Comparison of ENCODE assay signal across 1 cellular context in the genomic region with DNA sequence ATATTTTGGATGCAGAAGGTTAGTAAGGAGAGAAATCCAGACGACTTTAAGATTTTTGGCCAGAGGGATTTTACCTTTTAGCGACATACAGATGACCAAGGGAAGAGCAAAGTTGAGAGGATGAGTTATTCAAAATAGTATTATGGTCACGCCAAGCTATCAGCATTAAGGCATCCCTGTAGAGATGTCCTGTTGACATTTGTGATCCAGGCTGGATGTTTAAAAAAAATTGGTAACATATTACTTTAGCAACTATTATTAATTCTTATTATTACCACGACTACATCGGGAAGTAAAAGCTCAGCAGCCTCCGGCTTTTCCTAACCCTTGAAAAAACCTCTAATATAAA.
TF ChIP-seq lines count a peak whose summit lies in the region.

No MANE protein-coding gene starts in this region.

TF ChIP-seq in IMR-90, 13 proteins besides CTCF, POLR2A, EP300 and RAD21 (continued from another document):
- TF ChIP-seq, protein P1, sequence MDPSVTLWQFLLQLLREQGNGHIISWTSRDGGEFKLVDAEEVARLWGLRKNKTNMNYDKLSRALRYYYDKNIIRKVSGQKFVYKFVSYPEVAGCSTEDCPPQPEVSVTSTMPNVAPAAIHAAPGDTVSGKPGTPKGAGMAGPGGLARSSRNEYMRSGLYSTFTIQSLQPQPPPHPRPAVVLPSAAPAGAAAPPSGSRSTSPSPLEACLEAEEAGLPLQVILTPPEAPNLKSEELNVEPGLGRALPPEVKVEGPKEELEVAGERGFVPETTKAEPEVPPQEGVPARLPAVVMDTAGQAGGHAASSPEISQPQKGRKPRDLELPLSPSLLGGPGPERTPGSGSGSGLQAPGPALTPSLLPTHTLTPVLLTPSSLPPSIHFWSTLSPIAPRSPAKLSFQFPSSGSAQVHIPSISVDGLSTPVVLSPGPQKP (IDR thresholded peaks at IDR 0.05; ENCODE audit: borderline replicate concordance, low read depth, low read length) = no peak
- TF ChIP-seq BHLHE40 (IDR thresholded peaks at IDR 0.05; ENCODE audit: low read depth, low read length) (no peak), SMC3 (IDR thresholded peaks at IDR 0.05; ENCODE audit: low read depth, low read length) (no peak), MAZ (IDR thresholded peaks at IDR 0.05; ENCODE audit: borderline replicate concordance, low read depth, low read length) (no peak)
